ENCODE assay signal across 8 cellular contexts in the genomic region with DNA sequence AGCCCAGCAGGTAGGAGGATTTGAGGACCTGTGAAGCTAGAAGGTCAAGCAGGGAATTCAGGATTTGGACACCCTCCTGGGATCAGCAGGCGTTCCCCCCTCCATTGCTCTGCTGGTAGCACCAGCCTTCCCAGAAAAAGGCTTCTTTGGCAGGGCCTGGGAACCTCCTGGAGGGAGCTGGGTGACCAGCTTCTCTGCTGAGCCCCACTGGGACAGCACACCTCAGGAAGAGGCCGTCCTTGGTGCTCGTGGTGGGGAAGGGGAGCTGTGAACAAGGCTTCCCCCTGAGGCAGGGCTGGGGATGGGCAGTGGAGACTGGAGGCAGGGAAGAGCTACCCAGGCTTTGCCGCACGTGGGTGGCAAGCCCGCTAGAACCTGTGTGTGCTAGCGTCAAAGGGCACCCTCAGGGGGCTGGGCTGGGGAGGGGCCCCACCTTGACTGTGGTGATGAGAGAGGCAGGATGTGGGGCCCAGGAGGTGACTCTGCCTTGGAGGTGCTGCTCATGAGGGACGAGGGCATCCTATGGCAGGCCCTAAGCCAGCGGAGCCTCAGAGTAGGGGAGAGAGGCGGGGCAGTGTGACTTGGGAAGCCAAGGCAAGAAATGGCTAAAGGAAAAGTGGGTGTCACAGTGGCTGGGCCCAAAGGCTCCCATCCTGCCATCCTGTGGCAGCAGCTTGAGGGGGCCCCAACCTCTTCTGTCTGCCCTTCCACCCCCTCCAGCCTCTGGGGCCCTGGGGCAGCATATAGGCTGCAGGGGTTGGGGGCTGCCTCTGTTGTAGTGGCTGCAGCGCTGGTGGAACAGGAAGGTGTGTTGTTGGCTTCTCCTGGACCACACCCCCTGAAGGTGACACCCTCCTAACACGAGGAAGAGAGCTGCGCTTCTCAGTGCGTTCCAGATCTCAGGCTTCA. TPM values are rescaled to one million over a fixed set of nuclear protein-coding genes. Genes with fewer than 3 reads are reported as not detected.
A peak's percentile ranks its signal among the peaks of the same experiment; 100 is the strongest.
DNase-seq lines count a peak whose midpoint lies in the region; ATAC-seq and TF ChIP-seq lines count a peak whose summit lies in the region.

No MANE protein-coding gene starts in this region.

- peaks cover 69% of the 10 kb centered on the region for H3K36me3 Mint-ChIP-seq in activated CD8-positive, alpha-beta T cell treated with anti-CD3 and anti-CD28 coated beads for 36 hours (ENCODE audit: low read depth)
- H3K36me3 Mint-ChIP-seq in effector memory CD8-positive, alpha-beta T cell (ENCODE audit: insufficient read depth): peaks cover 89% of the 10 kb centered on the region

- peaks cover 84% of the 10 kb centered on the region for H3K4me1 Mint-ChIP-seq in activated CD8-positive, alpha-beta T cell treated with anti-CD3 and anti-CD28 coated beads for 36 hours (ENCODE audit: low read depth)
- peaks cover 91% of the 10 kb centered on the region in 2 donors for H3K4me1 Mint-ChIP-seq in effector memory CD8-positive, alpha-beta T cell (ENCODE audit: low read depth in 2 of 2)

- H3K27ac Mint-ChIP-seq in activated CD8-positive, alpha-beta T cell treated with anti-CD3 and anti-CD28 coated beads for 36 hours: peak overlapping the region; percentile 99
- H3K27ac Mint-ChIP-seq in effector memory CD8-positive, alpha-beta T cell: peak overlapping the region; percentile 94 to 99

- POLR2A ChIA-PET in activated CD8-positive, alpha-beta T cell treated with anti-CD3 and anti-CD28 coated beads for 36 hours (lab: Charles Lee): interaction anchor here (0.8 to 17.4 kb wide), 23 partner anchors 9 to 142 kb away, joined by 3 to 444 read pairs (median 5); a partner anchor contains a TSS

- peak overlapping the region; percentile 76 for H3K4me3 ChIP-seq in GM12875 (ENCODE audit: low read depth, low read length)

- TF ChIP-seq CTCF in GM12875 (IDR thresholded peaks at IDR 0.05; ENCODE audit: borderline replicate concordance, insufficient read depth, low read depth, low read length): 0 out of 2 replicates have a peak, but pooled peaks have one; percentile 2
- no peak for TF ChIP-seq CTCF in activated CD8-positive, alpha-beta T cell treated with anti-CD3 and anti-CD28 coated beads for 36 hours (IDR thresholded peaks at IDR 0.05)

- intact Hi-C loops in activated CD8-positive, alpha-beta T cell treated with anti-CD3 and anti-CD28 coated beads for 36 hours (cut with micrococcal nuclease): loop anchor here (5.0 kb wide), 1 partner anchor 135 kb away; no protein-coding TSS in a partner anchor

- H3K4me3 Mint-ChIP-seq in activated CD8-positive, alpha-beta T cell treated with anti-CD3 and anti-CD28 coated beads for 36 hours: peak overlapping the region; percentile 90
- H3K4me3 Mint-ChIP-seq in effector memory CD8-positive, alpha-beta T cell: peak overlapping the region; percentile 91 to 99

- CTCF ChIA-PET in activated CD8-positive, alpha-beta T cell treated with anti-CD3 and anti-CD28 coated beads for 36 hours (lab: Charles Lee): interaction anchor here (1.0 to 6.4 kb wide), 10 partner anchors 10 to 143 kb away, joined by 3 to 47 read pairs (median 6); no protein-coding TSS in a partner anchor

- H3K27me3 Mint-ChIP-seq in activated CD8-positive, alpha-beta T cell treated with anti-CD3 and anti-CD28 coated beads for 36 hours: no peaks in the 10 kb centered on the region
- H3K27me3 Mint-ChIP-seq in effector memory CD8-positive, alpha-beta T cell: no peaks in the 10 kb centered on the region

- ATAC-seq in activated CD8-positive, alpha-beta T cell treated with anti-CD3 and anti-CD28 coated beads for 36 hours: peak; percentile 81
- ATAC-seq in effector memory CD8-positive, alpha-beta T cell (replicated peaks): peak; percentile 88
- ATAC-seq in GM18870 (IDR thresholded peaks at IDR 0.05; ENCODE audit: unreplicated experiment) (no peak), HG02870 (IDR thresholded peaks at IDR 0.05; ENCODE audit: unreplicated experiment) (no peak)

- DNase-seq in activated CD8-positive, alpha-beta T cell treated with anti-CD3 and anti-CD28 coated beads for 36 hours: peak; percentile 96
- DNase-seq in effector memory CD8-positive, alpha-beta T cell: peak; percentile 78 to 79 (median 78)
- peak in 2 of 3 experiments; percentile 57 to 89 for DNase-seq in stimulated activated CD4-positive, alpha-beta T cell treated with anti-CD3 and anti-CD28 coated beads, TNF-alpha, amount 100 ng/mL, for 24 hours (ENCODE audit: low read depth in 3 of 3)
- no peak for DNase-seq in HCEC 1CT
- no peak for DNase-seq in NCI-H187 (lab: John Stamatoyannopoulos, UW)

- no peaks in the 10 kb centered on the region for H3K9me3 Mint-ChIP-seq in activated CD8-positive, alpha-beta T cell treated with anti-CD3 and anti-CD28 coated beads for 36 hours
- no peaks in the 10 kb centered on the region for H3K9me3 Mint-ChIP-seq in effector memory CD8-positive, alpha-beta T cell

RNA-seq across cellular contexts. Expression of a gene that starts 20.7 kb away (rescaled TPM):
- 100 to 1,000 TPM; 163 to 175 TPM for total RNA-seq in activated CD8-positive, alpha-beta T cell treated with anti-CD3 and anti-CD28 coated beads for 36 hours

Comparison
In these comparisons a context has a peak if more than half of its experiments do, and no peak if none do; other contexts are left out.
1. ATAC-seq: peak in activated CD8-positive, alpha-beta T cell treated with anti-CD3 and anti-CD28 coated beads for 36 hours (single experiment) and effector memory CD8-positive, alpha-beta T cell (single experiment); none in GM18870 (single experiment) and HG02870 (single experiment).
2. DNase-seq: peak in activated CD8-positive, alpha-beta T cell treated with anti-CD3 and anti-CD28 coated beads for 36 hours (single experiment), effector memory CD8-positive, alpha-beta T cell (3 of 3) and stimulated activated CD4-positive, alpha-beta T cell treated with anti-CD3 and anti-CD28 coated beads, TNF-alpha, amount 100 ng/mL, for 24 hours (2 of 3); none in HCEC 1CT (single experiment) and NCI-H187 (0 of 2).